In genomic region chr16:75251280-75252048, GRCh38 we compare ENCODE assay signal across 8 cellular contexts. TPM values are rescaled to one million over a fixed set of nuclear protein-coding genes. Genes with fewer than 3 reads are reported as not detected.
A peak's percentile ranks its signal among the peaks of the same experiment; 100 is the strongest.
DNase-seq lines count a peak whose midpoint lies in the region; ATAC-seq and TF ChIP-seq lines count a peak whose summit lies in the region.

BCAR1 (minus strand) TSS chr16:75251624; CDS start chr16:75251482, 142 bp downstream.

- H3K27me3 ChIP-seq in RWPE2 (ENCODE audit: insufficient read depth, poor library complexity, severe bottlenecking) (no peaks in the 10 kb centered on the region), liver (ENCODE audit: control insufficient read depth in 4 of 4, insufficient read depth in 4 of 4, low read length in 3 of 4) (no peaks in the 10 kb centered on the region)

- ATAC-seq in RWPE2 (ENCODE audit: low read depth): peak; percentile 72
- peak; percentile 34 for ATAC-seq in stimulated activated naive CD8-positive, alpha-beta T cell treated with anti-CD3 and anti-CD28 coated beads, Interleukin-15, amount 100 ng/mL, for 72 hours

- H3K9ac ChIP-seq in liver (ENCODE audit: low read depth in 1 of 2, low read length in 2 of 2): peak within 1 kb of the TSS; percentile 73 to 79

- TF ChIP-seq CTCF in GM20000 (IDR thresholded peaks at IDR 0.05; ENCODE audit: extremely low read depth, missing control alignments) (no peak), RWPE2 (IDR thresholded peaks at IDR 0.05; ENCODE audit: poor library complexity, severe bottlenecking) (peak; percentile 15), liver (IDR thresholded peaks at IDR 0.05; ENCODE audit: low read depth, low read length, missing input control) (no peak)

- H3K4me1 ChIP-seq in RWPE2 (ENCODE audit: insufficient read depth, poor library complexity, severe bottlenecking): peaks cover 56% of the 10 kb centered on the region
- peaks cover 21 to 83% (median 46%) of the 10 kb centered on the region in 4 donors for H3K4me1 ChIP-seq in liver (ENCODE audit: control insufficient read depth in 4 of 4, insufficient read depth in 4 of 4, low read length in 3 of 4)

- TF ChIP-seq RAD21 in liver (IDR thresholded peaks at IDR 0.05): peak in 1 of 2 donors; percentile 16

- H3K9me3 ChIP-seq in RWPE2 (ENCODE audit: severe bottlenecking) (no peaks in the 10 kb centered on the region), liver (ENCODE audit: control insufficient read depth in 4 of 4, low read length in 3 of 4) (no peaks in the 10 kb centered on the region)

- peak within 1 kb of the TSS; percentile 68 to 80 for H3K4me3 Mint-ChIP-seq in stimulated activated naive CD8-positive, alpha-beta T cell treated with anti-CD3 and anti-CD28 coated beads, Interleukin-15, amount 100 ng/mL, for 72 hours

- peak within 1 kb of the TSS; percentile 90 for H3K4me3 ChIP-seq in RWPE2 (ENCODE audit: severe bottlenecking)
- H3K4me3 ChIP-seq in liver (ENCODE audit: low read depth in 1 of 3, low read length in 3 of 3): peak within 1 kb of the TSS; percentile 65 to 88 (median 75)

- H3K27me3 Mint-ChIP-seq in stimulated activated naive CD8-positive, alpha-beta T cell treated with anti-CD3 and anti-CD28 coated beads, Interleukin-15, amount 100 ng/mL, for 72 hours: peaks cover 95% of the 10 kb centered on the region

- DNase-seq in NCI-H1436 (lab: John Stamatoyannopoulos, UW) (peak; percentile 68), NCI-H1436 treated with DMSO at 0.1 percent for 48 hours (lab: John Stamatoyannopoulos, UW) (no peak), GM20000 (ENCODE audit: low spot score) (peak; percentile 96), HPDE6-E6E7 (ENCODE audit: extremely low spot score) (peak; percentile 87), RWPE2 (ENCODE audit: low spot score) (peak; percentile 91), ecto neural progenitor cell (ENCODE audit: low spot score) (peak; percentile 97)
- DNase-seq in stimulated activated naive CD8-positive, alpha-beta T cell treated with anti-CD3 and anti-CD28 coated beads, Interleukin-15, amount 100 ng/mL, for 72 hours: no peak

- 2% methylated on average over 84 of the region's 84 CpGs for WGBS in liver

- H3K9me3 Mint-ChIP-seq in stimulated activated naive CD8-positive, alpha-beta T cell treated with anti-CD3 and anti-CD28 coated beads, Interleukin-15, amount 100 ng/mL, for 72 hours: no peaks in the 10 kb centered on the region

- H3K4me1 Mint-ChIP-seq in stimulated activated naive CD8-positive, alpha-beta T cell treated with anti-CD3 and anti-CD28 coated beads, Interleukin-15, amount 100 ng/mL, for 72 hours: peaks cover 16% of the 10 kb centered on the region

- H3K36me3 ChIP-seq in RWPE2 (ENCODE audit: low read depth) (0 out of 2 replicates have a peak, but pooled peaks cover 5% of the 10 kb centered on the region), liver (ENCODE audit: control insufficient read depth in 4 of 4, insufficient read depth in 3 of 4, low read depth in 1 of 4, low read length in 3 of 4) (no peaks in the 10 kb centered on the region)

- H3K27ac ChIP-seq in RWPE2 (ENCODE audit: poor library complexity, severe bottlenecking): peak within 1 kb of the TSS; percentile 94
- H3K27ac ChIP-seq in liver (ENCODE audit: low read depth in 1 of 2, low read length in 2 of 2): peak within 1 kb of the TSS; percentile 86 to 97

- H3K27ac Mint-ChIP-seq in stimulated activated naive CD8-positive, alpha-beta T cell treated with anti-CD3 and anti-CD28 coated beads, Interleukin-15, amount 100 ng/mL, for 72 hours: no peak within 1 kb of the TSS

TF ChIP-seq in liver, 16 proteins besides CTCF, POLR2A, EP300 and RAD21:
- TF ChIP-seq, protein P1, sequence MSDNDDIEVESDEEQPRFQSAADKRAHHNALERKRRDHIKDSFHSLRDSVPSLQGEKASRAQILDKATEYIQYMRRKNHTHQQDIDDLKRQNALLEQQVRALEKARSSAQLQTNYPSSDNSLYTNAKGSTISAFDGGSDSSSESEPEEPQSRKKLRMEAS (IDR thresholded peaks at IDR 0.05): no peak
- TF ChIP-seq JUND (IDR thresholded peaks at IDR 0.05) (no peak), HNF4G (IDR thresholded peaks at IDR 0.05) (no peak), FOXA1 (IDR thresholded peaks at IDR 0.05) (no peak)

RNA-seq across cellular contexts. Expression of gene BCAR1, which starts in this region (rescaled TPM):
- 10 to 100 TPM; 10.1 to 32.2 TPM for total RNA-seq in liver
- 10 to 100 TPM; 11.3 to 29.0 TPM for polyA plus RNA-seq in liver

Comparison
In these comparisons a context has a peak if more than half of its experiments do, and no peak if none do; other contexts are left out.
1. DNase-seq: peak in NCI-H1436 (single experiment), GM20000 (single experiment), HPDE6-E6E7 (single experiment), RWPE2 (single experiment) and ecto neural progenitor cell (single experiment); none in NCI-H1436 treated with DMSO at 0.1 percent for 48 hours (single experiment) and stimulated activated naive CD8-positive, alpha-beta T cell treated with anti-CD3 and anti-CD28 coated beads, Interleukin-15, amount 100 ng/mL, for 72 hours (0 of 2).